In genomic region chr22:49077586-49077985, GRCh38 we compare ENCODE assay signal across 29 cellular contexts.
"Had no signal": no experiment of that assay in that cellular context is flagged by ENCODE, and none has a peak within 500 bp of the region (broad histone marks: within the 10 kb centered on the region; RNA-seq: fewer than 3 reads in every experiment).

No MANE protein-coding gene starts in this region.

- FAIRE-seq: frontal cortex had no signal

- H3K27me3 Mint-ChIP-seq: activated CD4-positive, alpha-beta memory T cell treated with anti-CD3 and anti-CD28 coated beads for 36 hours; activated CD4-positive, alpha-beta T cell treated with anti-CD3 and anti-CD28 coated beads for 36 hours; activated CD4-positive, alpha-beta T cell treated with anti-CD3 and anti-CD28 coated beads, Interleukin-2, amount 10 ng/mL, durations not matched to agents 24 days and 14 days; activated CD8-positive, alpha-beta memory T cell treated with anti-CD3 and anti-CD28 coated beads, Interleukin-2, amount 10 ng/mL, durations not matched to agents 7 days and 5 days; activated naive CD4-positive, alpha-beta T cell treated with anti-CD3 and anti-CD28 coated beads, Interleukin-2, amount 50 U/mL, for 24 hours; dendritic cell treated with granulocyte-macrophage colony-stimulating factor and Interleukin-4, amounts not matched to agents 40 ng/mL and 50 ng/mL, for 4 days; T-helper 17 cell had no signal

- H3K36me3 Mint-ChIP-seq: activated CD4-positive, alpha-beta memory T cell treated with anti-CD3 and anti-CD28 coated beads for 36 hours; activated CD8-positive, alpha-beta memory T cell treated with anti-CD3 and anti-CD28 coated beads, Interleukin-2, amount 10 ng/mL, durations not matched to agents 7 days and 5 days; activated naive CD4-positive, alpha-beta T cell treated with anti-CD3 and anti-CD28 coated beads, Interleukin-2, amount 50 U/mL, for 24 hours had no signal

- H3K4me1 Mint-ChIP-seq: activated CD4-positive, alpha-beta T cell treated with anti-CD3 and anti-CD28 coated beads for 36 hours; activated CD4-positive, alpha-beta T cell treated with anti-CD3 and anti-CD28 coated beads, Interleukin-2, amount 10 ng/mL, durations not matched to agents 24 days and 14 days; activated CD8-positive, alpha-beta memory T cell treated with anti-CD3 and anti-CD28 coated beads, Interleukin-2, amount 10 ng/mL, durations not matched to agents 7 days and 5 days; activated naive CD4-positive, alpha-beta T cell treated with anti-CD3 and anti-CD28 coated beads, Interleukin-2, amount 50 U/mL, for 24 hours; endodermal cell; T-helper 17 cell had no signal

- H3K9me3 Mint-ChIP-seq: activated CD4-positive, alpha-beta memory T cell treated with anti-CD3 and anti-CD28 coated beads for 36 hours; activated CD4-positive, alpha-beta T cell treated with anti-CD3 and anti-CD28 coated beads, Interleukin-2, amount 10 ng/mL, durations not matched to agents 24 days and 14 days; activated naive CD4-positive, alpha-beta T cell treated with anti-CD3 and anti-CD28 coated beads for 36 hours; activated naive CD4-positive, alpha-beta T cell treated with anti-CD3 and anti-CD28 coated beads, Interleukin-2, amount 50 U/mL, for 24 hours; activated T-helper 1 cell treated with anti-CD3 and anti-CD28 coated beads, Interleukin-12 subunit alpha, Interleukin-12 subunit beta, Interleukin-2, Interleukin-4 antibody, amounts not matched to agents 30 ng/mL and 10 ng/mL and 1 ng/mL, durations not matched to agents 14 hours and 24 hours and 36 hours; dendritic cell treated with granulocyte-macrophage colony-stimulating factor and Interleukin-4, amounts not matched to agents 40 ng/mL and 50 ng/mL, for 4 days; endodermal cell; T-helper 2 cell treated with Interferon-gamma antibody and Interleukin-4, amounts not matched to agents 5 μg/mL and 100 μg/mL, for 36 hours had no signal

- H3K4me3 Mint-ChIP-seq: activated CD4-positive, alpha-beta memory T cell treated with anti-CD3 and anti-CD28 coated beads for 36 hours; activated CD4-positive, alpha-beta T cell treated with anti-CD3 and anti-CD28 coated beads for 36 hours; activated CD4-positive, alpha-beta T cell treated with anti-CD3 and anti-CD28 coated beads, Interleukin-2, amount 10 ng/mL, durations not matched to agents 24 days and 14 days; activated CD8-positive, alpha-beta memory T cell treated with anti-CD3 and anti-CD28 coated beads, Interleukin-2, amount 10 ng/mL, durations not matched to agents 7 days and 5 days; activated CD8-positive, alpha-beta T cell treated with anti-CD3 and anti-CD28 coated beads, Interleukin-2, amount 10 ng/mL, durations not matched to agents 7 days and 5 days; activated naive CD4-positive, alpha-beta T cell treated with anti-CD3 and anti-CD28 coated beads for 36 hours; activated naive CD4-positive, alpha-beta T cell treated with anti-CD3 and anti-CD28 coated beads, Interleukin-2, amount 50 U/mL, for 24 hours; activated T-helper 1 cell treated with anti-CD3 and anti-CD28 coated beads, Interleukin-12 subunit alpha, Interleukin-12 subunit beta, Interleukin-2, Interleukin-4 antibody, amounts not matched to agents 30 ng/mL and 10 ng/mL and 1 ng/mL, durations not matched to agents 14 hours and 24 hours and 36 hours; dendritic cell treated with granulocyte-macrophage colony-stimulating factor and Interleukin-4, amounts not matched to agents 40 ng/mL and 50 ng/mL, for 4 days; endodermal cell; T-helper 17 cell; T-helper 2 cell treated with Interferon-gamma antibody and Interleukin-4, amounts not matched to agents 5 μg/mL and 100 μg/mL, for 36 hours had no signal

- ATAC-seq: activated CD4-positive, alpha-beta T cell treated with anti-CD3 and anti-CD28 coated beads for 36 hours; activated CD8-positive, alpha-beta memory T cell treated with anti-CD3 and anti-CD28 coated beads, Interleukin-2, amount 10 ng/mL, durations not matched to agents 7 days and 5 days; activated CD8-positive, alpha-beta T cell treated with anti-CD3 and anti-CD28 coated beads, Interleukin-2, amount 10 ng/mL, durations not matched to agents 7 days and 5 days; body of pancreas; esophagus mucosa; SK-N-SH treated with all-trans-retinoic acid at 6 μM for 48 hours; T-helper 17 cell had no signal

- H3K4me3 ChIP-seq: body of pancreas, coronary artery, dorsolateral prefrontal cortex had no signal

- DNase-seq: activated CD4-positive, alpha-beta memory T cell treated with anti-CD3 and anti-CD28 coated beads for 36 hours; activated CD4-positive, alpha-beta T cell treated with anti-CD3 and anti-CD28 coated beads for 36 hours; activated CD4-positive, alpha-beta T cell treated with anti-CD3 and anti-CD28 coated beads, Interleukin-2, amount 10 ng/mL, durations not matched to agents 24 days and 14 days; activated CD4-positive, CD25-positive, alpha-beta regulatory T cell; activated CD4-positive, CD25-positive, alpha-beta regulatory T cell treated with anti-CD3 and anti-CD28 coated beads, Interleukin-2, amount 50 U/mL, for 72 hours; activated CD8-positive, alpha-beta memory T cell treated with anti-CD3 and anti-CD28 coated beads, Interleukin-2, amount 10 ng/mL, durations not matched to agents 7 days and 5 days; activated CD8-positive, alpha-beta memory T cell treated with anti-CD3 and anti-CD28 coated beads, Interleukin-2, amount 50 U/mL, for 4 hours; activated CD8-positive, alpha-beta T cell treated with anti-CD3 and anti-CD28 coated beads, Interleukin-2, amount 10 ng/mL, durations not matched to agents 7 days and 5 days; activated naive CD4-positive, alpha-beta T cell treated with anti-CD3 and anti-CD28 coated beads for 36 hours; activated T-cell treated with anti-CD3 and anti-CD28 coated beads, Interleukin-2, amount 50 U/mL, for 1 hour; activated T-cell treated with anti-CD3 and anti-CD28 coated beads, Interleukin-2, amount 50 U/mL, for 48 hours; amygdala; body of pancreas; central memory CD4-positive, alpha-beta T cell; cerebellar nuclear complex; effector memory CD4-positive, alpha-beta T cell; endodermal cell; foreskin fibroblast; T-helper 1 cell; T-helper 17 cell had no signal

- H3K27ac ChIP-seq: body of pancreas, coronary artery, dorsolateral prefrontal cortex had no signal

- H3K27ac Mint-ChIP-seq: activated CD4-positive, alpha-beta memory T cell treated with anti-CD3 and anti-CD28 coated beads for 36 hours; activated CD4-positive, alpha-beta T cell treated with anti-CD3 and anti-CD28 coated beads for 36 hours; activated CD4-positive, alpha-beta T cell treated with anti-CD3 and anti-CD28 coated beads, Interleukin-2, amount 10 ng/mL, durations not matched to agents 24 days and 14 days; activated CD8-positive, alpha-beta memory T cell treated with anti-CD3 and anti-CD28 coated beads, Interleukin-2, amount 10 ng/mL, durations not matched to agents 7 days and 5 days; activated CD8-positive, alpha-beta T cell treated with anti-CD3 and anti-CD28 coated beads, Interleukin-2, amount 10 ng/mL, durations not matched to agents 7 days and 5 days; activated naive CD4-positive, alpha-beta T cell treated with anti-CD3 and anti-CD28 coated beads for 36 hours; activated naive CD4-positive, alpha-beta T cell treated with anti-CD3 and anti-CD28 coated beads, Interleukin-2, amount 50 U/mL, for 24 hours; activated T-helper 1 cell treated with anti-CD3 and anti-CD28 coated beads, Interleukin-12 subunit alpha, Interleukin-12 subunit beta, Interleukin-2, Interleukin-4 antibody, amounts not matched to agents 30 ng/mL and 10 ng/mL and 1 ng/mL, durations not matched to agents 14 hours and 24 hours and 36 hours; dendritic cell treated with granulocyte-macrophage colony-stimulating factor and Interleukin-4, amounts not matched to agents 40 ng/mL and 50 ng/mL, for 4 days; endodermal cell; T-helper 17 cell; T-helper 2 cell treated with Interferon-gamma antibody and Interleukin-4, amounts not matched to agents 5 μg/mL and 100 μg/mL, for 36 hours had no signal

- H3K27me3 ChIP-seq: body of pancreas had no signal

- H3K9me3 ChIP-seq: body of pancreas had no signal

- H3K4me1 ChIP-seq: body of pancreas had no signal
